Comparison of ENCODE assay signal across 17 cellular contexts in the genomic region with DNA sequence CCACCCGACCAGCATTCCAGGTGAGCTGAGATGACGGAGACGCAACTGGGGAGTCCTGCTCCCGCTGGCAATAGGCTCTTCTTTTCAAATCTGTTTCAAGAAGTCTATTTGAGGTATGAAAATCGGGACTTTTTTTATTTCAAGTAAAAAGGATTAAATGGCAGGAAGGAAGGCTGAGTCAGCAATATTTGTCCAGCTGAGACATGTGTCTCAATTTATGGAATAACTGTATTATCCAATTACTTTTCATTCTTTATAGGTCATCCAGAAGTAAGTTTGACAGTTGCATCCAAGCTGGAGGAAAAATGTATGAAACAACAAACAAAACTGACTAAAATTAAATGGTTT.
DNase-seq lines count a peak whose midpoint lies in the region; ATAC-seq, FAIRE-seq and TF ChIP-seq lines count a peak whose summit lies in the region.
"Had no signal": no experiment of that assay in that cellular context is flagged by ENCODE, and none has a peak within 500 bp of the region (broad histone marks: within the 10 kb centered on the region; RNA-seq: fewer than 3 reads in every experiment).

No MANE protein-coding gene starts in this region.

- H3K56ac ChIP-seq in mesendoderm (ENCODE audit: low read length): no peak overlapping the region

- H3K9ac ChIP-seq in astrocyte (ENCODE audit: low read length) (peak overlapping the region; percentile 13), parathyroid adenoma (no peak overlapping the region), mesendoderm (ENCODE audit: low read length) (no peak overlapping the region)
- H3K9ac ChIP-seq: KMS-11 had no signal

- 82% methylated on average over 5 of the region's 5 CpGs for WGBS in hepatocyte (ENCODE audit: low lambda C conversion rate, missing lambda C conversion rate)
- no CpG with 5 or more reads among the region's 5 CpGs for WGBS in mesendoderm (ENCODE audit: extremely low coverage, insufficient coverage, low lambda C conversion rate)

- no peaks in the 10 kb centered on the region for H4K20me1 ChIP-seq in GM23338 (replicated peaks; ENCODE audit: insufficient read depth)
- H4K20me1 ChIP-seq in astrocyte (ENCODE audit: insufficient read depth, low read length): no peaks in the 10 kb centered on the region
- H4K20me1 ChIP-seq in hepatocyte (ENCODE audit: insufficient read depth, poor library complexity, severe bottlenecking): no peaks in the 10 kb centered on the region

- H3K4me2 ChIP-seq in GM23338: no peak overlapping the region
- peak overlapping the region; percentile 74 for H3K4me2 ChIP-seq in astrocyte (ENCODE audit: low read length)
- H3K4me2 ChIP-seq in hepatocyte: peak overlapping the region; percentile 29
- no peak overlapping the region for H3K4me2 ChIP-seq in parathyroid adenoma (ENCODE audit: low read length)
- H3K4me2 ChIP-seq in mesendoderm (ENCODE audit: low read length): no peak overlapping the region
- H3K4me2 ChIP-seq: KMS-11 had no signal

- H3K23ac ChIP-seq in mesendoderm (ENCODE audit: low read length): no peak overlapping the region

- no peak for TF ChIP-seq CTCF in GM23338 (conservative IDR thresholded peaks at IDR 0.05; ENCODE audit: low read depth in 2 of 2)
- no peak for TF ChIP-seq CTCF in astrocyte (IDR thresholded peaks at IDR 0.05; ENCODE audit: insufficient read depth, low read depth, low read length)
- no peak for TF ChIP-seq CTCF in hepatocyte (IDR thresholded peaks at IDR 0.05; ENCODE audit: poor library complexity)
- TF ChIP-seq CTCF in parathyroid adenoma (IDR thresholded peaks at IDR 0.05): no peak

- no peak for ATAC-seq in GM23338
- ATAC-seq in HG02610 (IDR thresholded peaks at IDR 0.05; ENCODE audit: unreplicated experiment): no peak
- ATAC-seq: Right ventricle myocardium inferior had no signal

- H2BK15ac ChIP-seq in mesendoderm (replicated peaks; ENCODE audit: low read depth): no peak overlapping the region

- no peak overlapping the region for H4K5ac ChIP-seq in mesendoderm (ENCODE audit: low read length)

- no peaks in the 10 kb centered on the region for H3K79me1 ChIP-seq in mesendoderm (ENCODE audit: low read length)

- no peaks in the 10 kb centered on the region for H3K36me3 ChIP-seq in GM23338 (ENCODE audit: insufficient read depth)
- H3K36me3 ChIP-seq in astrocyte (ENCODE audit: insufficient read depth, low read length): no peaks in the 10 kb centered on the region
- no peaks in the 10 kb centered on the region for H3K36me3 ChIP-seq in hepatocyte (replicated peaks; ENCODE audit: insufficient read depth, low read depth)
- no peaks in the 10 kb centered on the region for H3K36me3 ChIP-seq in parathyroid adenoma (ENCODE audit: control insufficient read depth, insufficient read depth, low read length)
- H3K36me3 ChIP-seq in mesendoderm (ENCODE audit: control insufficient read depth, insufficient read depth, low read length): no peaks in the 10 kb centered on the region

- H3K36me3 Mint-ChIP-seq in GM23338 (ENCODE audit: low read depth): no peaks in the 10 kb centered on the region
- H3K36me3 Mint-ChIP-seq in astrocyte (ENCODE audit: low read depth, unreplicated experiment): no peaks in the 10 kb centered on the region
- H3K36me3 Mint-ChIP-seq: type B pancreatic cell had no signal

- H3K4me3 ChIP-seq in GM23338 (no peak overlapping the region), astrocyte (ENCODE audit: insufficient read depth, low read depth, low read length) (no peak overlapping the region), hepatocyte (no peak overlapping the region), parathyroid adenoma (ENCODE audit: low read depth, low read length) (no peak overlapping the region), mesendoderm (ENCODE audit: low read length) (no peak overlapping the region)

- H3K9me2 ChIP-seq in GM23338 (ENCODE audit: insufficient read depth) (no peaks in the 10 kb centered on the region), hepatocyte (replicated peaks; ENCODE audit: insufficient read depth) (no peaks in the 10 kb centered on the region)

- H3K27ac Mint-ChIP-seq in GM23338 (peak overlapping the region; percentile 5; the same call in 1 of the 2 replicates), astrocyte (ENCODE audit: unreplicated experiment) (no peak overlapping the region)
- H3K27ac Mint-ChIP-seq: activated naive CD4-positive, alpha-beta T cell treated with anti-CD3 and anti-CD28 coated beads for 36 hours had no signal

- H3K27me3 ChIP-seq in GM23338 (ENCODE audit: insufficient read depth): no peaks in the 10 kb centered on the region
- H3K27me3 ChIP-seq in astrocyte (ENCODE audit: insufficient read depth, low read length): no peaks in the 10 kb centered on the region
- no peaks in the 10 kb centered on the region for H3K27me3 ChIP-seq in hepatocyte
- no peaks in the 10 kb centered on the region for H3K27me3 ChIP-seq in parathyroid adenoma (ENCODE audit: control insufficient read depth, insufficient read depth, low read length)
- no peaks in the 10 kb centered on the region for H3K27me3 ChIP-seq in mesendoderm (ENCODE audit: insufficient read depth, low read length, poor library complexity)

- no peak overlapping the region for H3K4me3 Mint-ChIP-seq in GM23338
- no peak overlapping the region for H3K4me3 Mint-ChIP-seq in astrocyte (ENCODE audit: unreplicated experiment)
- H3K4me3 Mint-ChIP-seq: activated naive CD4-positive, alpha-beta T cell treated with anti-CD3 and anti-CD28 coated beads for 36 hours; type B pancreatic cell had no signal

- H3K4me1 Mint-ChIP-seq in GM23338: peaks cover 11% of the 10 kb centered on the region; the same call in 2 of the 3 replicates
- peaks cover 7% of the 10 kb centered on the region for H3K4me1 Mint-ChIP-seq in astrocyte (ENCODE audit: low read depth, unreplicated experiment)

- H3K27me3 Mint-ChIP-seq in GM23338 (ENCODE audit: insufficient read depth, low read depth, poor library complexity) (peaks cover 2% of the 10 kb centered on the region), astrocyte (ENCODE audit: low read depth, unreplicated experiment) (no peaks in the 10 kb centered on the region)

- no peak overlapping the region for H2BK120ac ChIP-seq in mesendoderm (ENCODE audit: low read depth, low read length)

- no peaks in the 10 kb centered on the region for H3K9me3 Mint-ChIP-seq in GM23338
- no peaks in the 10 kb centered on the region for H3K9me3 Mint-ChIP-seq in astrocyte (ENCODE audit: unreplicated experiment)
- H3K9me3 Mint-ChIP-seq: activated naive CD4-positive, alpha-beta T cell treated with anti-CD3 and anti-CD28 coated beads for 36 hours; type B pancreatic cell had no signal

- no peak overlapping the region for H3K18ac ChIP-seq in mesendoderm (ENCODE audit: low read length)

- H3K4ac ChIP-seq in mesendoderm (ENCODE audit: low read depth, low read length): no peak overlapping the region

- no peak for FAIRE-seq in astrocyte (lab: Jason Lieb, UNC)

- DNase-seq in GM23338 (ENCODE audit: low spot score): no peak
- DNase-seq in astrocyte (ENCODE audit: low read depth): no peak
- no peak for DNase-seq in hepatocyte (ENCODE audit: low spot score)
- DNase-seq in OCI-M1 (lab: John Stamatoyannopoulos, UW): no peak
- DNase-seq in SW480 (ENCODE audit: low spot score): no peak
- DNase-seq in mesendoderm: no peak
- DNase-seq: activated CD8-positive, alpha-beta memory T cell treated with anti-CD3 and anti-CD28 coated beads, Interleukin-2, amount 50 U/mL, for 48 hours; activated naive CD4-positive, alpha-beta T cell treated with anti-CD3 and anti-CD28 coated beads for 36 hours; effector CD8-positive, alpha-beta T cell; foreskin melanocyte; GDM1; NCI-H1105 treated with DMSO at 0.1 percent for 48 hours had no signal

- H4K8ac ChIP-seq in mesendoderm (ENCODE audit: low read depth, low read length): no peak overlapping the region

- H3K4me1 ChIP-seq in GM23338 (ENCODE audit: insufficient read depth) (no peaks in the 10 kb centered on the region), astrocyte (ENCODE audit: insufficient read depth, low read length) (peaks cover 15% of the 10 kb centered on the region), hepatocyte (ENCODE audit: insufficient read depth) (peaks cover 8% of the 10 kb centered on the region), parathyroid adenoma (no peaks in the 10 kb centered on the region), mesendoderm (ENCODE audit: control insufficient read depth, low read depth, low read length) (no peaks in the 10 kb centered on the region)

- no peak overlapping the region for H3K27ac ChIP-seq in GM23338 (ENCODE audit: low read depth)
- H3K27ac ChIP-seq in astrocyte (ENCODE audit: low read depth, low read length): peak overlapping the region; percentile 44
- H3K27ac ChIP-seq in hepatocyte: peak overlapping the region; percentile 83
- peak overlapping the region; percentile 9 for H3K27ac ChIP-seq in parathyroid adenoma
- no peak overlapping the region for H3K27ac ChIP-seq in mesendoderm (ENCODE audit: low read depth, low read length)
- H3K27ac ChIP-seq: KMS-11 had no signal

- no peaks in the 10 kb centered on the region for H3K9me3 ChIP-seq in astrocyte (ENCODE audit: insufficient read depth, low read depth, low read length)
- H3K9me3 ChIP-seq in hepatocyte (ENCODE audit: low read depth): no peaks in the 10 kb centered on the region
- H3K9me3 ChIP-seq in parathyroid adenoma (ENCODE audit: control insufficient read depth, low read length): no peaks in the 10 kb centered on the region

- H2BK5ac ChIP-seq in mesendoderm (ENCODE audit: low read length): no peak overlapping the region

- no peak overlapping the region for H2AK5ac ChIP-seq in mesendoderm (ENCODE audit: low read length)

- peak overlapping the region; percentile 70; the same call in 1 of the 2 replicates for H2AFZ ChIP-seq in GM23338
- peak overlapping the region; percentile 37 for H2AFZ ChIP-seq in astrocyte (ENCODE audit: low read depth, low read length)
- no peak overlapping the region for H2AFZ ChIP-seq in hepatocyte
- no peak overlapping the region for H2AFZ ChIP-seq in parathyroid adenoma

- H3K79me2 ChIP-seq in GM23338 (replicated peaks; ENCODE audit: insufficient read depth) (no peaks in the 10 kb centered on the region), astrocyte (ENCODE audit: insufficient read depth, low read length) (no peaks in the 10 kb centered on the region), hepatocyte (no peaks in the 10 kb centered on the region), parathyroid adenoma (no peaks in the 10 kb centered on the region), mesendoderm (ENCODE audit: control insufficient read depth, insufficient read depth, low read length) (no peaks in the 10 kb centered on the region)

- no peaks in the 10 kb centered on the region for H3F3A ChIP-seq in GM23338 (replicated peaks; ENCODE audit: low read depth)

TF ChIP-seq in GM23338, 12 proteins besides CTCF, POLR2A, EP300 and RAD21 (continues in another document):
- no peak for TF ChIP-seq ZNF331 (CRISPR knock-in tag; IDR thresholded peaks at IDR 0.05; ENCODE audit: low read depth)

Comparison
In these comparisons a context has a peak if more than half of its experiments do, and no peak if none do; other contexts are left out.
1. H2AFZ ChIP-seq: peak in GM23338 (single experiment) and astrocyte (single experiment); none in hepatocyte (single experiment) and parathyroid adenoma (single experiment).
2. H3K27ac ChIP-seq: peak in astrocyte (single experiment), hepatocyte (single experiment) and parathyroid adenoma (single experiment); none in GM23338 (single experiment) and mesendoderm (single experiment).
3. H3K4me2 ChIP-seq: peak in astrocyte (single experiment) and hepatocyte (single experiment); none in GM23338 (single experiment), parathyroid adenoma (single experiment) and mesendoderm (single experiment).